ENCODE assay signal across 8 cellular contexts in genomic region chr10:17229717-17229966, GRCh38. TPM values are rescaled to one million over a fixed set of nuclear protein-coding genes. Genes with fewer than 3 reads are reported as not detected.
DNase-seq lines count a peak whose midpoint lies in the region; ATAC-seq and TF ChIP-seq lines count a peak whose summit lies in the region.

No MANE protein-coding gene starts in this region.

- H2BK15ac ChIP-seq in IMR-90 (ENCODE audit: low read depth, low read length): no peak overlapping the region

- peak overlapping the region; percentile 18 for H2AFZ ChIP-seq in IMR-90 (replicated peaks; ENCODE audit: low read length, poor library complexity)

- peak overlapping the region; percentile 87 for H3K23ac ChIP-seq in IMR-90 (ENCODE audit: low read depth, low read length)

- H3K79me1 ChIP-seq in IMR-90 (ENCODE audit: low read depth in 1 of 2, low read length in 2 of 2): peaks cover 30 to 51% of the 10 kb centered on the region in 2 experiments

- peaks cover 52% of the 10 kb centered on the region for H3K4me1 Mint-ChIP-seq in neural crest cell

- peaks cover 15% of the 10 kb centered on the region for H3K9me1 ChIP-seq in IMR-90 (ENCODE audit: insufficient read depth, low read length)

- H3K36me3 Mint-ChIP-seq in neural crest cell (ENCODE audit: low read depth): peaks cover 24% of the 10 kb centered on the region

- peak; percentile 1 for ATAC-seq in GM18870 (IDR thresholded peaks at IDR 0.05; ENCODE audit: unreplicated experiment)
- no peak for ATAC-seq in IMR-90 (ENCODE audit: low read depth)
- ATAC-seq in GM19324 (IDR thresholded peaks at IDR 0.05; ENCODE audit: low FRiP score, unreplicated experiment): no peak

- in situ Hi-C loops in IMR-90 (cut with MboI; ENCODE audit: low sequenced_read_pairs): loop anchor here (5.0 kb wide), 1 partner anchor 202 kb away; no protein-coding TSS in a partner anchor

- POLR2A ChIA-PET in IMR-90 (lab: Charles Lee; ENCODE audit: unreplicated experiment): interaction anchor here (0.6 to 3.5 kb wide), 12 partner anchors 11 to 388 kb away, joined by 3 to 25 read pairs (median 4); no protein-coding TSS in a partner anchor

- H4K20me1 ChIP-seq in IMR-90 (ENCODE audit: insufficient read depth, low read length): peaks cover 55% of the 10 kb centered on the region

- no peak for TF ChIP-seq CTCF in IMR-90 (conservative IDR thresholded peaks at IDR 0.05; ENCODE audit: low read depth, low read length)
- TF ChIP-seq CTCF in coronary artery (IDR thresholded peaks at IDR 0.05): no peak
- TF ChIP-seq CTCF in neural crest cell (conservative IDR thresholded peaks at IDR 0.05): no peak

- peak overlapping the region; percentile 91 for H3K56ac ChIP-seq in IMR-90 (ENCODE audit: extremely low read depth, insufficient read depth, low read length)

- H3K18ac ChIP-seq in IMR-90 (ENCODE audit: low read depth, low read length): peak overlapping the region; percentile 43

- peak overlapping the region; percentile 82 for H4K91ac ChIP-seq in IMR-90 (ENCODE audit: insufficient read depth, low read depth, low read length)

- H3K27ac ChIP-seq in IMR-90 (ENCODE audit: insufficient read depth, low read length) (peak overlapping the region; percentile 91), coronary artery (peak overlapping the region; percentile 99 to 100)

- CTCF ChIA-PET in IMR-90 (lab: Yijun Ruan, JAX): interaction anchor here (0.7 to 1.4 kb wide), 3 partner anchors 18 to 385 kb away, joined by 3 to 8 read pairs (median 4); no protein-coding TSS in a partner anchor

- peak overlapping the region; percentile 85 for H2AK5ac ChIP-seq in IMR-90 (ENCODE audit: low read depth, low read length)

- no peak overlapping the region for H2BK20ac ChIP-seq in IMR-90 (ENCODE audit: low read depth, low read length)

- H4K5ac ChIP-seq in IMR-90 (ENCODE audit: low read depth, low read length): peak overlapping the region; percentile 9

- intact Hi-C loops in IMR-90 (cut with micrococcal nuclease): loop anchor here (1.0 to 5.0 kb wide), 6 partner anchors 15 to 387 kb away; partner anchors contain the start of gene TRDMT1

- H3K4ac ChIP-seq in IMR-90 (ENCODE audit: low read depth, low read length): peak overlapping the region; percentile 95

- dilution Hi-C loops in IMR-90 (cut with HindIII; ENCODE audit: low sequenced_read_pairs, unreplicated experiment): no loop called here

- peak overlapping the region; percentile 95 for H3K27ac Mint-ChIP-seq in neural crest cell (ENCODE audit: unreplicated experiment)

- peaks cover 21% of the 10 kb centered on the region for H3K27me3 Mint-ChIP-seq in neural crest cell (ENCODE audit: low read depth)

- peak overlapping the region; percentile 97 for H3K9ac ChIP-seq in IMR-90 (ENCODE audit: low read depth, low read length)

- H3K14ac ChIP-seq in IMR-90 (replicated peaks; ENCODE audit: low read depth, low read length): peak overlapping the region; percentile 89

- H2BK120ac ChIP-seq in IMR-90 (ENCODE audit: low read depth, low read length): peak overlapping the region; percentile 21

- H3K4me1 ChIP-seq in IMR-90 (ENCODE audit: control insufficient read depth, insufficient read depth, low read length): peaks cover 16% of the 10 kb centered on the region

- H4K8ac ChIP-seq in IMR-90 (ENCODE audit: low read depth in 2 of 2, low read length in 2 of 2): peak overlapping the region; percentile 55 to 81; a peak in 3 of 4 replicates

- TF ChIP-seq POLR2A in IMR-90 (IDR thresholded peaks at IDR 0.05; ENCODE audit: low read depth, low read length): no peak

- no peaks in the 10 kb centered on the region for H3K9me3 Mint-ChIP-seq in neural crest cell

- no peaks in the 10 kb centered on the region for H3K27me3 ChIP-seq in IMR-90 (ENCODE audit: control insufficient read depth, insufficient read depth, low read length)

- H3K4me3 Mint-ChIP-seq in neural crest cell: peak overlapping the region; percentile 98

- WGBS in IMR-90 (ENCODE audit: extremely low coverage in 2 of 2, insufficient read length in 1 of 2), 2 experiments: 0% methylated on average over 12 of the region's 21 CpGs; no CpG with 5 or more reads in 1 of the 2 experiments

- peak overlapping the region; percentile 96 for H2AK9ac ChIP-seq in IMR-90 (replicated peaks; ENCODE audit: low read depth, low read length, poor library complexity)

- H3K9me3 ChIP-seq in IMR-90 (ENCODE audit: control insufficient read depth, insufficient read depth, low read length): no peaks in the 10 kb centered on the region

- no peak for DNase-seq in IMR-90
- DNase-seq in coronary artery (ENCODE audit: low spot score): no peak
- no peak for DNase-seq in neural crest cell (ENCODE audit: low read depth, low spot score)
- DNase-seq in T1000 (lab: John Stamatoyannopoulos, UW): no peak
- DNase-seq in stimulated activated CD4-positive, alpha-beta T cell treated with anti-CD3 and anti-CD28 coated beads, Interleukin-4, amount 100 ng/mL, for 24 hours: no peak
- no peak for DNase-seq in activated effector memory CD4-positive, alpha-beta T cell treated with Interleukin-2 at 50 U/mL for 16 hours

- TF ChIP-seq RAD21 in IMR-90 (IDR thresholded peaks at IDR 0.05; ENCODE audit: low read length): no peak

- H3K4me3 ChIP-seq in IMR-90 (ENCODE audit: insufficient read depth, low read depth, low read length) (peak overlapping the region; percentile 87), coronary artery (peak overlapping the region; percentile 100)

- peak overlapping the region; percentile 3; the same call in 1 of the 2 replicates for H3K4me2 ChIP-seq in IMR-90 (ENCODE audit: low read depth, low read length)

- H3K36me3 ChIP-seq in IMR-90 (ENCODE audit: control insufficient read depth, insufficient read depth, low read length): peaks cover 42% of the 10 kb centered on the region

- H2BK5ac ChIP-seq in IMR-90 (ENCODE audit: low read depth, low read length, poor library complexity, severe bottlenecking): peak overlapping the region; percentile 89

- no TSS peak for BruUV-seq in IMR-90 (replicated peaks; lab: Mats Ljungman, UMichigan)

TF ChIP-seq in IMR-90, 13 proteins besides CTCF, POLR2A, EP300 and RAD21:
- no peak for TF ChIP-seq ELK1 (IDR thresholded peaks at IDR 0.05; ENCODE audit: borderline replicate concordance, low read depth, low read length)
- TF ChIP-seq BHLHE40 (IDR thresholded peaks at IDR 0.05; ENCODE audit: low read depth, low read length): no peak
- TF ChIP-seq FOS (IDR thresholded peaks at IDR 0.05; ENCODE audit: low read depth, low read length): no peak
- TF ChIP-seq USF2 (IDR thresholded peaks at IDR 0.05; ENCODE audit: low read depth, low read length): no peak
- no peak for TF ChIP-seq CHD1 (IDR thresholded peaks at IDR 0.05; ENCODE audit: low read depth, low read length)
- no peak for TF ChIP-seq CEBPB (IDR thresholded peaks at IDR 0.05; ENCODE audit: low read depth, low read length)

RNA-seq across cellular contexts. Expression of gene VIM, which starts 1.6 kb away (rescaled TPM):
- total RNA-seq in IMR-90 (2012; rRNA removed) (6,409 and 6,735 TPM in 2 replicates), neural crest cell (1,786 and 1,791 TPM in 2 replicates)
- 4,502 and 5,313 TPM in 2 replicates for polyA plus RNA-seq in IMR-90 (2012; rRNA removed)
- 3,296 and 6,454 TPM in 2 replicates for polyA plus RNA-seq in IMR-90 (2012; cell fraction: cytosol; rRNA removed)
- polyA plus RNA-seq in IMR-90 (2012; cell fraction: nucleus; rRNA removed; ENCODE audit: low replicate concordance): 3,181 and 7,305 TPM in 2 replicates

RNA-seq across cellular contexts. Expression of gene TRDMT1, which starts 28.2 kb away (rescaled TPM):
- 4.7 and 6.7 TPM in 2 replicates for total RNA-seq in IMR-90 (2012; rRNA removed)
- polyA plus RNA-seq in IMR-90 (2012; rRNA removed): 2.1 and 2.2 TPM in 2 replicates
- 0.90 and 4.7 TPM in 2 replicates for polyA plus RNA-seq in IMR-90 (2012; cell fraction: cytosol; rRNA removed)
- 0.49 and 4.0 TPM in 2 replicates for polyA plus RNA-seq in IMR-90 (2012; cell fraction: nucleus; rRNA removed; ENCODE audit: low replicate concordance)
- 17.3 and 20.6 TPM in 2 replicates for total RNA-seq in neural crest cell
